In the genomic region with DNA sequence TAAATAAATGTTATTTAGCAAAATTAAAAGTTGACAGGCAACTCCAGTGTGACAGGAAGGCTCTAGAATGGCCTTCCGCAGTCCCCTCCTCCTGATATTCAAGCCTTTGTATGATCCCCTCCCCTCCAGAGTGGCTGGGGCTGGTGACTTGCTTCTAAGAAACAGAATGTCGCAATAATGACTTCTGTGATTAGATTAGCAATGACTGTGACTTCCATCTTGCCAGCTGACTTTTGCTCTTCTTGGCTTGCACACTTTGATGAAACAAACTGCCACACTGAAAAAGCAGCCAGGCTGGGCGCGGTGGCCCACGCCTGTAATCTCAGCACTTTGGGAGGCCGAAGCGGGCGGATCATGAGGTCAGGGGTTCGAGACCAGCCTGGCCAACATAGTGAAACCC, we compare ENCODE assay signal across 14 cellular contexts.
A peak's percentile ranks its signal among the peaks of the same experiment; 100 is the strongest.
DNase-seq lines count a peak whose midpoint lies in the region; ATAC-seq and TF ChIP-seq lines count a peak whose summit lies in the region.
"Had no signal": no experiment of that assay in that cellular context is flagged by ENCODE, and none has a peak within 500 bp of the region (broad histone marks: within the 10 kb centered on the region; RNA-seq: fewer than 3 reads in every experiment).

No MANE protein-coding gene starts in this region.

- ATAC-seq in GM23338 (no peak), HG03097 (IDR thresholded peaks at IDR 0.05; ENCODE audit: low FRiP score, unreplicated experiment) (no peak)

- POLR2A ChIA-PET in GM10248 (lab: Yijun Ruan, JAX) = no interaction called here

- peaks cover 27% of the 10 kb centered on the region for H3K27me3 ChIP-seq in GM23338 (ENCODE audit: insufficient read depth)

- peaks cover 8% of the 10 kb centered on the region; the same call in 1 of the 3 replicates for H3K36me3 Mint-ChIP-seq in GM23338 (ENCODE audit: low read depth)

- no peak overlapping the region for H3K27ac ChIP-seq in GM23338 (ENCODE audit: low read depth)
- H3K27ac ChIP-seq: heart right ventricle, skin epidermis had no signal

- no peak overlapping the region for H2AFZ ChIP-seq in GM23338

- H4K20me1 ChIP-seq in GM23338 (replicated peaks; ENCODE audit: insufficient read depth) = no peaks in the 10 kb centered on the region

- H3K4me2 ChIP-seq in GM23338 = no peak overlapping the region

- peaks cover 10% of the 10 kb centered on the region for H3K9me3 Mint-ChIP-seq in GM23338

- H3K36me3 ChIP-seq in GM23338 (ENCODE audit: insufficient read depth) = no peaks in the 10 kb centered on the region
- H3K36me3 ChIP-seq: heart right ventricle had no signal

- no peak for TF ChIP-seq CTCF in GM23338 (conservative IDR thresholded peaks at IDR 0.05; ENCODE audit: low read depth in 2 of 2)
- TF ChIP-seq CTCF in retinal pigment epithelial cell (conservative IDR thresholded peaks at IDR 0.05; ENCODE audit: low read depth, low read length) = no peak
- no peak for TF ChIP-seq CTCF in GM10248 (IDR thresholded peaks at IDR 0.05; ENCODE audit: control extremely low read depth, extremely low read depth, low read depth, missing control alignments)

- H3K4me1 Mint-ChIP-seq in GM23338 = peaks cover 20% of the 10 kb centered on the region

- H3K27me3 Mint-ChIP-seq in GM23338 (ENCODE audit: insufficient read depth, low read depth, poor library complexity) = peaks cover 27% of the 10 kb centered on the region

- no peaks in the 10 kb centered on the region for H3K9me2 ChIP-seq in GM23338 (ENCODE audit: insufficient read depth)

- H3K27ac Mint-ChIP-seq in GM23338 = no peak overlapping the region
- H3K27ac Mint-ChIP-seq: nephron progenitor cell had no signal

- CTCF ChIA-PET in GM10248 (lab: Yijun Ruan, JAX) = interaction anchor here (1.2 to 6.2 kb wide), 4 partner anchors 12 to 356 kb away, joined by 3 to 36 read pairs (median 6); no protein-coding TSS in a partner anchor

- no peak overlapping the region; the same call in 2 of the 3 replicates for H3K4me3 Mint-ChIP-seq in GM23338
- H3K4me3 Mint-ChIP-seq: nephron progenitor cell had no signal

- DNase-seq in GM23338 (ENCODE audit: low spot score) (peak; percentile 24), OCI-M1 (lab: John Stamatoyannopoulos, UW) (peak; percentile 96), fibroblast of gingiva (ENCODE audit: low read depth) (peak; percentile 49), retinal pigment epithelial cell (ENCODE audit: low read depth) (peak; percentile 16), GM10248 (ENCODE audit: extremely low spot score) (no peak)
- DNase-seq in activated naive CD4-positive, alpha-beta T cell treated with Interleukin-2 at 50 U/mL for 16 hours = no peak
- DNase-seq: activated CD4-positive, alpha-beta T cell treated with anti-CD3 and anti-CD28 coated beads, Interleukin-2, amount 50 U/mL, for 1 hour; COR-L47; heart right ventricle; MM.1S; nephron progenitor cell; T-helper 1 cell had no signal

- H3K79me2 ChIP-seq in GM23338 (replicated peaks; ENCODE audit: insufficient read depth) = no peaks in the 10 kb centered on the region

- H3K4me3 ChIP-seq in GM23338 = no peak overlapping the region
- no peak overlapping the region for H3K4me3 ChIP-seq in retinal pigment epithelial cell (ENCODE audit: low read length)
- H3K4me3 ChIP-seq: heart right ventricle, skin epidermis had no signal

- H3F3A ChIP-seq in GM23338 (replicated peaks; ENCODE audit: low read depth) = peaks cover 11% of the 10 kb centered on the region; the same call in 1 of the 2 replicates

- peaks cover 16% of the 10 kb centered on the region; the same call in 1 of the 2 replicates for H3K4me1 ChIP-seq in GM23338 (ENCODE audit: insufficient read depth)

TF ChIP-seq in GM23338, 12 proteins besides CTCF, POLR2A, EP300 and RAD21 (continues in another document):
- TF ChIP-seq EZH2 (IDR thresholded peaks at IDR 0.05; ENCODE audit: low read depth, unreplicated experiment) (no peak), POLR2AphosphoS5 (IDR thresholded peaks at IDR 0.05; ENCODE audit: low read depth) (no peak), ZNF331 (CRISPR knock-in tag; IDR thresholded peaks at IDR 0.05; ENCODE audit: low read depth) (no peak), STAT1 (IDR thresholded peaks at IDR 0.05; ENCODE audit: unreplicated experiment) (no peak)
- TF ChIP-seq, protein P1, sequence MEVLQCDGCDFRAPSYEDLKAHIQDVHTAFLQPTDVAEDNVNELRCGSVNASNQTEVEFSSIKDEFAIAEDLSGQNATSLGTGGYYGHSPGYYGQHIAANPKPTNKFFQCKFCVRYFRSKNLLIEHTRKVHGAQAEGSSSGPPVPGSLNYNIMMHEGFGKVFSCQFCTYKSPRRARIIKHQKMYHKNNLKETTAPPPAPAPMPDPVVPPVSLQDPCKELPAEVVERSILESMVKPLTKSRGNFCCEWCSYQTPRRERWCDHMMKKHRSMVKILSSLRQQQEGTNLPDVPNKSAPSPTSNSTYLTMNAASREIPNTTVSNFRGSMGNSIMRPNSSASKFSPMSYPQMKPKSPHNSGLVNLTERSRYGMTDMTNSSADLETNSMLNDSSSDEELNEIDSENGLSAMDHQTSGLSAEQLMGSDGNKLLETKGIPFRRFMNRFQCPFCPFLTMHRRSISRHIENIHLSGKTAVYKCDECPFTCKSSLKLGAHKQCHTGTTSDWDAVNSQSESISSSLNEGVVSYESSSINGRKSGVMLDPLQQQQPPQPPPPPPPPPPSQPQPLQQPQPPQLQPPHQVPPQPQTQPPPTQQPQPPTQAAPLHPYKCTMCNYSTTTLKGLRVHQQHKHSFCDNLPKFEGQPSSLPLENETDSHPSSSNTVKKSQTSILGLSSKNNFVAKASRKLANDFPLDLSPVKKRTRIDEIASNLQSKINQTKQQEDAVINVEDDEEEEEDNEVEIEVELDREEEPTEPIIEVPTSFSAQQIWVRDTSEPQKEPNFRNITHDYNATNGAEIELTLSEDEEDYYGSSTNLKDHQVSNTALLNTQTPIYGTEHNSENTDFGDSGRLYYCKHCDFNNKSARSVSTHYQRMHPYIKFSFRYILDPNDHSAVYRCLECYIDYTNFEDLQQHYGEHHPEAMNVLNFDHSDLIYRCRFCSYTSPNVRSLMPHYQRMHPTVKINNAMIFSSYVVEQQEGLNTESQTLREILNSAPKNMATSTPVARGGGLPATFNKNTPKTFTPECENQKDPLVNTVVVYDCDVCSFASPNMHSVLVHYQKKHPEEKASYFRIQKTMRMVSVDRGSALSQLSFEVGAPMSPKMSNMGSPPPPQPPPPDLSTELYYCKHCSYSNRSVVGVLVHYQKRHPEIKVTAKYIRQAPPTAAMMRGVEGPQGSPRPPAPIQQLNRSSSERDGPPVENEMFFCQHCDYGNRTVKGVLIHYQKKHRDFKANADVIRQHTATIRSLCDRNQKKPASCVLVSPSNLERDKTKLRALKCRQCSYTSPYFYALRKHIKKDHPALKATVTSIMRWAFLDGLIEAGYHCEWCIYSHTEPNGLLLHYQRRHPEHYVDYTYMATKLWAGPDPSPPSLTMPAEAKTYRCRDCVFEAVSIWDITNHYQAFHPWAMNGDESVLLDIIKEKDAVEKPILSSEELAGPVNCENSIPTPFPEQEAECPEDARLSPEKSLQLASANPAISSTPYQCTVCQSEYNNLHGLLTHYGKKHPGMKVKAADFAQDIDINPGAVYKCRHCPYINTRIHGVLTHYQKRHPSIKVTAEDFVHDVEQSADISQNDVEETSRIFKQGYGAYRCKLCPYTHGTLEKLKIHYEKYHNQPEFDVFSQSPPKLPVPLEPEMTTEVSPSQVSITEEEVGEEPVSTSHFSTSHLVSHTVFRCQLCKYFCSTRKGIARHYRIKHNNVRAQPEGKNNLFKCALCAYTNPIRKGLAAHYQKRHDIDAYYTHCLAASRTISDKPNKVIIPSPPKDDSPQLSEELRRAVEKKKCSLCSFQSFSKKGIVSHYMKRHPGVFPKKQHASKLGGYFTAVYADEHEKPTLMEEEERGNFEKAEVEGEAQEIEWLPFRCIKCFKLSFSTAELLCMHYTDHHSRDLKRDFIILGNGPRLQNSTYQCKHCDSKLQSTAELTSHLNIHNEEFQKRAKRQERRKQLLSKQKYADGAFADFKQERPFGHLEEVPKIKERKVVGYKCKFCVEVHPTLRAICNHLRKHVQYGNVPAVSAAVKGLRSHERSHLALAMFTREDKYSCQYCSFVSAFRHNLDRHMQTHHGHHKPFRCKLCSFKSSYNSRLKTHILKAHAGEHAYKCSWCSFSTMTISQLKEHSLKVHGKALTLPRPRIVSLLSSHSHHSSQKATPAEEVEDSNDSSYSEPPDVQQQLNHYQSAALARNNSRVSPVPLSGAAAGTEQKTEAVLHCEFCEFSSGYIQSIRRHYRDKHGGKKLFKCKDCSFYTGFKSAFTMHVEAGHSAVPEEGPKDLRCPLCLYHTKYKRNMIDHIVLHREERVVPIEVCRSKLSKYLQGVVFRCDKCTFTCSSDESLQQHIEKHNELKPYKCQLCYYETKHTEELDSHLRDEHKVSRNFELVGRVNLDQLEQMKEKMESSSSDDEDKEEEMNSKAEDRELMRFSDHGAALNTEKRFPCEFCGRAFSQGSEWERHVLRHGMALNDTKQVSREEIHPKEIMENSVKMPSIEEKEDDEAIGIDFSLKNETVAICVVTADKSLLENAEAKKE (CRISPR knock-in tag; IDR thresholded peaks at IDR 0.05) = no peak
- TF ChIP-seq, protein P2, sequence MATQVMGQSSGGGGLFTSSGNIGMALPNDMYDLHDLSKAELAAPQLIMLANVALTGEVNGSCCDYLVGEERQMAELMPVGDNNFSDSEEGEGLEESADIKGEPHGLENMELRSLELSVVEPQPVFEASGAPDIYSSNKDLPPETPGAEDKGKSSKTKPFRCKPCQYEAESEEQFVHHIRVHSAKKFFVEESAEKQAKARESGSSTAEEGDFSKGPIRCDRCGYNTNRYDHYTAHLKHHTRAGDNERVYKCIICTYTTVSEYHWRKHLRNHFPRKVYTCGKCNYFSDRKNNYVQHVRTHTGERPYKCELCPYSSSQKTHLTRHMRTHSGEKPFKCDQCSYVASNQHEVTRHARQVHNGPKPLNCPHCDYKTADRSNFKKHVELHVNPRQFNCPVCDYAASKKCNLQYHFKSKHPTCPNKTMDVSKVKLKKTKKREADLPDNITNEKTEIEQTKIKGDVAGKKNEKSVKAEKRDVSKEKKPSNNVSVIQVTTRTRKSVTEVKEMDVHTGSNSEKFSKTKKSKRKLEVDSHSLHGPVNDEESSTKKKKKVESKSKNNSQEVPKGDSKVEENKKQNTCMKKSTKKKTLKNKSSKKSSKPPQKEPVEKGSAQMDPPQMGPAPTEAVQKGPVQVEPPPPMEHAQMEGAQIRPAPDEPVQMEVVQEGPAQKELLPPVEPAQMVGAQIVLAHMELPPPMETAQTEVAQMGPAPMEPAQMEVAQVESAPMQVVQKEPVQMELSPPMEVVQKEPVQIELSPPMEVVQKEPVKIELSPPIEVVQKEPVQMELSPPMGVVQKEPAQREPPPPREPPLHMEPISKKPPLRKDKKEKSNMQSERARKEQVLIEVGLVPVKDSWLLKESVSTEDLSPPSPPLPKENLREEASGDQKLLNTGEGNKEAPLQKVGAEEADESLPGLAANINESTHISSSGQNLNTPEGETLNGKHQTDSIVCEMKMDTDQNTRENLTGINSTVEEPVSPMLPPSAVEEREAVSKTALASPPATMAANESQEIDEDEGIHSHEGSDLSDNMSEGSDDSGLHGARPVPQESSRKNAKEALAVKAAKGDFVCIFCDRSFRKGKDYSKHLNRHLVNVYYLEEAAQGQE (IDR thresholded peaks at IDR 0.05; ENCODE audit: unreplicated experiment) = no peak

Comparison
In these comparisons a context has a peak if more than half of its experiments do, and no peak if none do; other contexts are left out.
1. DNase-seq: peak in GM23338 (single experiment), OCI-M1 (single experiment), fibroblast of gingiva (single experiment) and retinal pigment epithelial cell (single experiment); none in activated naive CD4-positive, alpha-beta T cell treated with Interleukin-2 at 50 U/mL for 16 hours (single experiment) and GM10248 (single experiment).